Comparison of ENCODE assay signal across 2 cellular contexts in the genomic region with DNA sequence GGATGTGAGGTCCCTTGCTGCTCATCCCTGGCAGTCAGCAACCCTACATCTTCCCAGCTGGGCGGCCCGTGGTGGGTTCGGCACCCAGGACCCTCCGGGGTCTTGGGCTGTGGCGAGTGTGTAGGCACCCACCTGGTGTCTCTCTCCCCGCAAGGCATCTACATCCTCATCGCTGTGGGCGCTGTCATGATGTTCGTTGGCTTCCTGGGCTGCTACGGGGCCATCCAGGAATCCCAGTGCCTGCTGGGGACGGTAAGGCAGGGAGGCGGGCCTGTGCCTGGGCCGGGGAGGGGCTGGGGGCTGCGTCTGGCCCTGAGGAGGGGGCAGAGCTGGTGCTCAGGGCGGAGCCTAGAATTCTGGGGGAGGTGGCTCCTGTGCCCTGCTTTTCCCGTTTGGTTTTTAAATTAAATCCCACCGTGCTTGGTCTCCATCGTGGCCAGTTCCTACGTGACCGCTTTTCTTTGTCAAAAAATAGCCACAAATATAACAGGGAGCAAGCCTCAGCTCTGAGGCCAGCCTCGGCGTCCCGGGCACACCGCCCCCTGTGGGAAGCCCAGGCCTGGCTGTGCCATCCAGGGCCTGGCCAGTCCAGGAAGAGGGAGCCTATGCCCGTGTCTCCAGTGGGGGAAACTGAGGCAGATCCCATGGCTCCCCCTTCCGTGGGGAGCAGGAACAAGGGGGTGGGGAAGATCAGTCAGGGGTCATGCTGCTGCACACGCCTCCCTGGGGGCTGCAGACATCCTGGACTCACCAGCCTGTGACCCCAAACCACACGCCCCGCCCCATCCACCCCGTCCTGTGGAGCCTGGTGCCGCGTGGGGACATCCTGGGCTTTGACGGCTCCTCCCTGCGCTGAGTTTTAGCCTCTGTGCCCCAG.
TF ChIP-seq lines count a peak whose summit lies in the region.

No MANE protein-coding gene starts in this region.

TF ChIP-seq in GM23338, 12 proteins besides CTCF, POLR2A, EP300 and RAD21 (continues in another document):
- TF ChIP-seq, protein P1, sequence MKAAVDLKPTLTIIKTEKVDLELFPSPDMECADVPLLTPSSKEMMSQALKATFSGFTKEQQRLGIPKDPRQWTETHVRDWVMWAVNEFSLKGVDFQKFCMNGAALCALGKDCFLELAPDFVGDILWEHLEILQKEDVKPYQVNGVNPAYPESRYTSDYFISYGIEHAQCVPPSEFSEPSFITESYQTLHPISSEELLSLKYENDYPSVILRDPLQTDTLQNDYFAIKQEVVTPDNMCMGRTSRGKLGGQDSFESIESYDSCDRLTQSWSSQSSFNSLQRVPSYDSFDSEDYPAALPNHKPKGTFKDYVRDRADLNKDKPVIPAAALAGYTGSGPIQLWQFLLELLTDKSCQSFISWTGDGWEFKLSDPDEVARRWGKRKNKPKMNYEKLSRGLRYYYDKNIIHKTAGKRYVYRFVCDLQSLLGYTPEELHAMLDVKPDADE (IDR thresholded peaks at IDR 0.05): no peak
- TF ChIP-seq, protein P2, sequence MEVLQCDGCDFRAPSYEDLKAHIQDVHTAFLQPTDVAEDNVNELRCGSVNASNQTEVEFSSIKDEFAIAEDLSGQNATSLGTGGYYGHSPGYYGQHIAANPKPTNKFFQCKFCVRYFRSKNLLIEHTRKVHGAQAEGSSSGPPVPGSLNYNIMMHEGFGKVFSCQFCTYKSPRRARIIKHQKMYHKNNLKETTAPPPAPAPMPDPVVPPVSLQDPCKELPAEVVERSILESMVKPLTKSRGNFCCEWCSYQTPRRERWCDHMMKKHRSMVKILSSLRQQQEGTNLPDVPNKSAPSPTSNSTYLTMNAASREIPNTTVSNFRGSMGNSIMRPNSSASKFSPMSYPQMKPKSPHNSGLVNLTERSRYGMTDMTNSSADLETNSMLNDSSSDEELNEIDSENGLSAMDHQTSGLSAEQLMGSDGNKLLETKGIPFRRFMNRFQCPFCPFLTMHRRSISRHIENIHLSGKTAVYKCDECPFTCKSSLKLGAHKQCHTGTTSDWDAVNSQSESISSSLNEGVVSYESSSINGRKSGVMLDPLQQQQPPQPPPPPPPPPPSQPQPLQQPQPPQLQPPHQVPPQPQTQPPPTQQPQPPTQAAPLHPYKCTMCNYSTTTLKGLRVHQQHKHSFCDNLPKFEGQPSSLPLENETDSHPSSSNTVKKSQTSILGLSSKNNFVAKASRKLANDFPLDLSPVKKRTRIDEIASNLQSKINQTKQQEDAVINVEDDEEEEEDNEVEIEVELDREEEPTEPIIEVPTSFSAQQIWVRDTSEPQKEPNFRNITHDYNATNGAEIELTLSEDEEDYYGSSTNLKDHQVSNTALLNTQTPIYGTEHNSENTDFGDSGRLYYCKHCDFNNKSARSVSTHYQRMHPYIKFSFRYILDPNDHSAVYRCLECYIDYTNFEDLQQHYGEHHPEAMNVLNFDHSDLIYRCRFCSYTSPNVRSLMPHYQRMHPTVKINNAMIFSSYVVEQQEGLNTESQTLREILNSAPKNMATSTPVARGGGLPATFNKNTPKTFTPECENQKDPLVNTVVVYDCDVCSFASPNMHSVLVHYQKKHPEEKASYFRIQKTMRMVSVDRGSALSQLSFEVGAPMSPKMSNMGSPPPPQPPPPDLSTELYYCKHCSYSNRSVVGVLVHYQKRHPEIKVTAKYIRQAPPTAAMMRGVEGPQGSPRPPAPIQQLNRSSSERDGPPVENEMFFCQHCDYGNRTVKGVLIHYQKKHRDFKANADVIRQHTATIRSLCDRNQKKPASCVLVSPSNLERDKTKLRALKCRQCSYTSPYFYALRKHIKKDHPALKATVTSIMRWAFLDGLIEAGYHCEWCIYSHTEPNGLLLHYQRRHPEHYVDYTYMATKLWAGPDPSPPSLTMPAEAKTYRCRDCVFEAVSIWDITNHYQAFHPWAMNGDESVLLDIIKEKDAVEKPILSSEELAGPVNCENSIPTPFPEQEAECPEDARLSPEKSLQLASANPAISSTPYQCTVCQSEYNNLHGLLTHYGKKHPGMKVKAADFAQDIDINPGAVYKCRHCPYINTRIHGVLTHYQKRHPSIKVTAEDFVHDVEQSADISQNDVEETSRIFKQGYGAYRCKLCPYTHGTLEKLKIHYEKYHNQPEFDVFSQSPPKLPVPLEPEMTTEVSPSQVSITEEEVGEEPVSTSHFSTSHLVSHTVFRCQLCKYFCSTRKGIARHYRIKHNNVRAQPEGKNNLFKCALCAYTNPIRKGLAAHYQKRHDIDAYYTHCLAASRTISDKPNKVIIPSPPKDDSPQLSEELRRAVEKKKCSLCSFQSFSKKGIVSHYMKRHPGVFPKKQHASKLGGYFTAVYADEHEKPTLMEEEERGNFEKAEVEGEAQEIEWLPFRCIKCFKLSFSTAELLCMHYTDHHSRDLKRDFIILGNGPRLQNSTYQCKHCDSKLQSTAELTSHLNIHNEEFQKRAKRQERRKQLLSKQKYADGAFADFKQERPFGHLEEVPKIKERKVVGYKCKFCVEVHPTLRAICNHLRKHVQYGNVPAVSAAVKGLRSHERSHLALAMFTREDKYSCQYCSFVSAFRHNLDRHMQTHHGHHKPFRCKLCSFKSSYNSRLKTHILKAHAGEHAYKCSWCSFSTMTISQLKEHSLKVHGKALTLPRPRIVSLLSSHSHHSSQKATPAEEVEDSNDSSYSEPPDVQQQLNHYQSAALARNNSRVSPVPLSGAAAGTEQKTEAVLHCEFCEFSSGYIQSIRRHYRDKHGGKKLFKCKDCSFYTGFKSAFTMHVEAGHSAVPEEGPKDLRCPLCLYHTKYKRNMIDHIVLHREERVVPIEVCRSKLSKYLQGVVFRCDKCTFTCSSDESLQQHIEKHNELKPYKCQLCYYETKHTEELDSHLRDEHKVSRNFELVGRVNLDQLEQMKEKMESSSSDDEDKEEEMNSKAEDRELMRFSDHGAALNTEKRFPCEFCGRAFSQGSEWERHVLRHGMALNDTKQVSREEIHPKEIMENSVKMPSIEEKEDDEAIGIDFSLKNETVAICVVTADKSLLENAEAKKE (CRISPR knock-in tag; IDR thresholded peaks at IDR 0.05): no peak
- TF ChIP-seq NANOG (IDR thresholded peaks at IDR 0.05; ENCODE audit: borderline replicate concordance) (no peak), EZH2 (IDR thresholded peaks at IDR 0.05; ENCODE audit: low read depth, unreplicated experiment) (no peak), STAT1 (IDR thresholded peaks at IDR 0.05; ENCODE audit: unreplicated experiment) (no peak), ZNF331 (CRISPR knock-in tag; IDR thresholded peaks at IDR 0.05; ENCODE audit: low read depth) (no peak), ZNF114 (CRISPR knock-in tag; IDR thresholded peaks at IDR 0.05) (no peak)

TF ChIP-seq in HepG2, 621 proteins besides CTCF, POLR2A, EP300 and RAD21:
- TF ChIP-seq ZNF367 (CRISPR knock-in tag; IDR thresholded peaks at IDR 0.05; ENCODE audit: borderline replicate concordance): no peak
- TF ChIP-seq AHR (CRISPR knock-in tag; IDR thresholded peaks at IDR 0.05): no peak
- TF ChIP-seq, protein P3, sequence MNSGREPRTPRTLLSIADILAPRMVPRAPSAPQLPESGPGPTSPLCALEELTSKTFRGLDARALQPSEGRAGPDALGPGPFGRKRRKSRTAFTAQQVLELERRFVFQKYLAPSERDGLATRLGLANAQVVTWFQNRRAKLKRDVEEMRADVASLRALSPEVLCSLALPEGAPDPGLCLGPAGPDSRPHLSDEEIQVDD (CRISPR knock-in tag; IDR thresholded peaks at IDR 0.05; ENCODE audit: borderline replicate concordance): no peak
- TF ChIP-seq ZBTB1 (CRISPR knock-in tag; IDR thresholded peaks at IDR 0.05; ENCODE audit: borderline replicate concordance): no peak
- TF ChIP-seq EED (CRISPR knock-in tag; IDR thresholded peaks at IDR 0.05): no peak
- no peak for TF ChIP-seq RFXAP (CRISPR knock-in tag; IDR thresholded peaks at IDR 0.05; ENCODE audit: borderline replicate concordance)
- no peak for TF ChIP-seq ZNF234 (CRISPR knock-in tag; conservative IDR thresholded peaks at IDR 0.05)
- TF ChIP-seq, protein P4, sequence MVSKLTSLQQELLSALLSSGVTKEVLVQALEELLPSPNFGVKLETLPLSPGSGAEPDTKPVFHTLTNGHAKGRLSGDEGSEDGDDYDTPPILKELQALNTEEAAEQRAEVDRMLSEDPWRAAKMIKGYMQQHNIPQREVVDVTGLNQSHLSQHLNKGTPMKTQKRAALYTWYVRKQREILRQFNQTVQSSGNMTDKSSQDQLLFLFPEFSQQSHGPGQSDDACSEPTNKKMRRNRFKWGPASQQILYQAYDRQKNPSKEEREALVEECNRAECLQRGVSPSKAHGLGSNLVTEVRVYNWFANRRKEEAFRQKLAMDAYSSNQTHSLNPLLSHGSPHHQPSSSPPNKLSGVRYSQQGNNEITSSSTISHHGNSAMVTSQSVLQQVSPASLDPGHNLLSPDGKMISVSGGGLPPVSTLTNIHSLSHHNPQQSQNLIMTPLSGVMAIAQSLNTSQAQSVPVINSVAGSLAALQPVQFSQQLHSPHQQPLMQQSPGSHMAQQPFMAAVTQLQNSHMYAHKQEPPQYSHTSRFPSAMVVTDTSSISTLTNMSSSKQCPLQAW (CRISPR knock-in tag; IDR thresholded peaks at IDR 0.05): no peak
- TF ChIP-seq JUNB (CRISPR knock-in tag; IDR thresholded peaks at IDR 0.05; ENCODE audit: borderline replicate concordance): no peak
- TF ChIP-seq, protein P5, sequence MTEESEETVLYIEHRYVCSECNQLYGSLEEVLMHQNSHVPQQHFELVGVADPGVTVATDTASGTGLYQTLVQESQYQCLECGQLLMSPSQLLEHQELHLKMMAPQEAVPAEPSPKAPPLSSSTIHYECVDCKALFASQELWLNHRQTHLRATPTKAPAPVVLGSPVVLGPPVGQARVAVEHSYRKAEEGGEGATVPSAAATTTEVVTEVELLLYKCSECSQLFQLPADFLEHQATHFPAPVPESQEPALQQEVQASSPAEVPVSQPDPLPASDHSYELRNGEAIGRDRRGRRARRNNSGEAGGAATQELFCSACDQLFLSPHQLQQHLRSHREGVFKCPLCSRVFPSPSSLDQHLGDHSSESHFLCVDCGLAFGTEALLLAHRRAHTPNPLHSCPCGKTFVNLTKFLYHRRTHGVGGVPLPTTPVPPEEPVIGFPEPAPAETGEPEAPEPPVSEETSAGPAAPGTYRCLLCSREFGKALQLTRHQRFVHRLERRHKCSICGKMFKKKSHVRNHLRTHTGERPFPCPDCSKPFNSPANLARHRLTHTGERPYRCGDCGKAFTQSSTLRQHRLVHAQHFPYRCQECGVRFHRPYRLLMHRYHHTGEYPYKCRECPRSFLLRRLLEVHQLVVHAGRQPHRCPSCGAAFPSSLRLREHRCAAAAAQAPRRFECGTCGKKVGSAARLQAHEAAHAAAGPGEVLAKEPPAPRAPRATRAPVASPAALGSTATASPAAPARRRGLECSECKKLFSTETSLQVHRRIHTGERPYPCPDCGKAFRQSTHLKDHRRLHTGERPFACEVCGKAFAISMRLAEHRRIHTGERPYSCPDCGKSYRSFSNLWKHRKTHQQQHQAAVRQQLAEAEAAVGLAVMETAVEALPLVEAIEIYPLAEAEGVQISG (CRISPR knock-in tag; IDR thresholded peaks at IDR 0.05): no peak
- TF ChIP-seq, protein P6, sequence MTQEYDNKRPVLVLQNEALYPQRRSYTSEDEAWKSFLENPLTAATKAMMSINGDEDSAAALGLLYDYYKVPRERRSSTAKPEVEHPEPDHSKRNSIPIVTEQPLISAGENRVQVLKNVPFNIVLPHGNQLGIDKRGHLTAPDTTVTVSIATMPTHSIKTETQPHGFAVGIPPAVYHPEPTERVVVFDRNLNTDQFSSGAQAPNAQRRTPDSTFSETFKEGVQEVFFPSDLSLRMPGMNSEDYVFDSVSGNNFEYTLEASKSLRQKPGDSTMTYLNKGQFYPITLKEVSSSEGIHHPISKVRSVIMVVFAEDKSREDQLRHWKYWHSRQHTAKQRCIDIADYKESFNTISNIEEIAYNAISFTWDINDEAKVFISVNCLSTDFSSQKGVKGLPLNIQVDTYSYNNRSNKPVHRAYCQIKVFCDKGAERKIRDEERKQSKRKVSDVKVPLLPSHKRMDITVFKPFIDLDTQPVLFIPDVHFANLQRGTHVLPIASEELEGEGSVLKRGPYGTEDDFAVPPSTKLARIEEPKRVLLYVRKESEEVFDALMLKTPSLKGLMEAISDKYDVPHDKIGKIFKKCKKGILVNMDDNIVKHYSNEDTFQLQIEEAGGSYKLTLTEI (CRISPR knock-in tag; conservative IDR thresholded peaks at IDR 0.05): no peak
- TF ChIP-seq, protein P7, sequence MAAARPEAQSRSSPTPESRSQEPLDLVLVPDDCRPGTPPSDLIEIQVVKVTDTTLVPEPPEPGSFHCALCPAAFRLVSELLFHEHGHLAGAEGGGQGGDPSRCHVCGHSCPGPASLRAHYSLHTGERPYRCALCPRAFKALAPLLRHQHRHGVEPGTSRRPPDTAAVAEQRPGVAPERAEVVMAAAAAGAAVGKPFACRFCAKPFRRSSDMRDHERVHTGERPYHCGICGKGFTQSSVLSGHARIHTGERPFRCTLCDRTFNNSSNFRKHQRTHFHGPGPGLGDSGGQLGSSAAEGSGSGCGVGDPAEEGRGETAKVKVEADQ (CRISPR knock-in tag; IDR thresholded peaks at IDR 0.05; ENCODE audit: borderline replicate concordance): no peak
- TF ChIP-seq, protein P8, sequence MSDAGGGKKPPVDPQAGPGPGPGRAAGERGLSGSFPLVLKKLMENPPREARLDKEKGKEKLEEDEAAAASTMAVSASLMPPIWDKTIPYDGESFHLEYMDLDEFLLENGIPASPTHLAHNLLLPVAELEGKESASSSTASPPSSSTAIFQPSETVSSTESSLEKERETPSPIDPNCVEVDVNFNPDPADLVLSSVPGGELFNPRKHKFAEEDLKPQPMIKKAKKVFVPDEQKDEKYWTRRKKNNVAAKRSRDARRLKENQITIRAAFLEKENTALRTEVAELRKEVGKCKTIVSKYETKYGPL (CRISPR knock-in tag; IDR thresholded peaks at IDR 0.05): no peak
- TF ChIP-seq MXD4 (CRISPR knock-in tag; IDR thresholded peaks at IDR 0.05): no peak
- TF ChIP-seq NFIC (IDR thresholded peaks at IDR 0.05; ENCODE audit: low read length): no peak
